28 cellular contexts compared by ENCODE assay signal in genomic region chr5:120082316-120083068, GRCh38.
DNase-seq lines count a peak whose midpoint lies in the region; ATAC-seq and TF ChIP-seq lines count a peak whose summit lies in the region.
"Had no signal": no experiment of that assay in that cellular context is flagged by ENCODE, and none has a peak within 500 bp of the region (broad histone marks: within the 10 kb centered on the region; RNA-seq: fewer than 3 reads in every experiment).

No MANE protein-coding gene starts in this region.

- H3K9me2 ChIP-seq in PC-3 (replicated peaks; ENCODE audit: low read length), result no peaks in the 10 kb centered on the region

- no peaks in the 10 kb centered on the region for H3K27me3 Mint-ChIP-seq in endodermal cell (ENCODE audit: insufficient read depth)
- H3K27me3 Mint-ChIP-seq: activated T-cell treated with anti-CD3 and anti-CD28 coated beads, Interleukin-2, amount 50 U/mL, for 24 hours; CD8-positive, alpha-beta memory T cell; stimulated activated naive B cell treated with anti-CD40 and anti-IgM and Interleukin-4, amounts not matched to agents 10 μg/mL and 1 μg/mL and 100 μg/mL, for 72 hours had no signal

- no peaks in the 10 kb centered on the region for H4K20me1 ChIP-seq in PC-3 (ENCODE audit: low read length)

- H3K9me3 Mint-ChIP-seq in endodermal cell, result no peaks in the 10 kb centered on the region
- H3K9me3 Mint-ChIP-seq: activated T-cell treated with anti-CD3 and anti-CD28 coated beads, Interleukin-2, amount 50 U/mL, for 24 hours; IgD-negative memory B cell; stimulated activated naive B cell treated with anti-CD40 and anti-IgM and Interleukin-4, amounts not matched to agents 10 μg/mL and 1 μg/mL and 100 μg/mL, for 72 hours had no signal

- intact Hi-C loops in PC-3 (cut with micrococcal nuclease), result no loop called here

- no peaks in the 10 kb centered on the region for H3K4me1 ChIP-seq in ACC112 (ENCODE audit: control insufficient read depth, insufficient read depth, low read length, unreplicated experiment)
- no peaks in the 10 kb centered on the region for H3K4me1 ChIP-seq in PC-3 (ENCODE audit: insufficient read depth, low read length)
- no peaks in the 10 kb centered on the region for H3K4me1 ChIP-seq in endodermal cell (ENCODE audit: control insufficient read depth, insufficient read depth, low read length)
- H3K4me1 ChIP-seq: esophagus muscularis mucosa, testis, uterus had no signal

- DNase-seq in PC-3 (peak; percentile 10), endodermal cell (no peak), medulla oblongata (ENCODE audit: extremely low spot score) (no peak), NCI-H510A treated with DMSO at 0.1 percent for 48 hours (lab: John Stamatoyannopoulos, UW) (no peak), cerebellum (ENCODE audit: low spot score) (no peak)
- DNase-seq: activated CD4-positive, CD25-positive, alpha-beta regulatory T cell treated with anti-CD3 and anti-CD28 coated beads, Interleukin-2, amount 50 U/mL, for 72 hours; activated CD8-positive, alpha-beta memory T cell treated with anti-CD3 and anti-CD28 coated beads for 24 hours; activated naive CD4-positive, alpha-beta T cell treated with anti-CD3 and anti-CD28 coated beads, Interleukin-2, amount 50 U/mL, for 16 hours; activated T-cell treated with anti-CD3 and anti-CD28 coated beads, Interleukin-2, amount 50 U/mL, for 24 hours; anterior cingulate cortex; CD8-positive, alpha-beta memory T cell; DND-41; effector CD4-positive, alpha-beta T cell; H7; NCI-H1694; NCI-H2171 treated with DMSO at 0.1 percent for 48 hours; NCI-H526 treated with DMSO at 0.1 percent for 48 hours; small intestine; stimulated activated naive B cell treated with anti-CD40 and anti-IgM and Interleukin-4, amounts not matched to agents 10 μg/mL and 1 μg/mL and 100 μg/mL, for 72 hours; SW 1271; testis; uterus had no signal

- H3K9ac ChIP-seq in PC-3 (ENCODE audit: low read length) (no peak overlapping the region), endodermal cell (ENCODE audit: extremely low read depth, low read length, poor library complexity, severe bottlenecking) (no peak overlapping the region)

- peak overlapping the region; percentile 29 for H2AFZ ChIP-seq in ACC112 (ENCODE audit: low read length, unreplicated experiment)
- H2AFZ ChIP-seq in PC-3 (ENCODE audit: low read length), result no peak overlapping the region

- H3F3A ChIP-seq in PC-3 (ENCODE audit: low read length, unreplicated experiment), result no peaks in the 10 kb centered on the region

- H3K4me3 Mint-ChIP-seq in endodermal cell, result no peak overlapping the region
- H3K4me3 Mint-ChIP-seq: activated T-cell treated with anti-CD3 and anti-CD28 coated beads, Interleukin-2, amount 50 U/mL, for 24 hours; CD8-positive, alpha-beta memory T cell; IgD-negative memory B cell; stimulated activated naive B cell treated with anti-CD40 and anti-IgM and Interleukin-4, amounts not matched to agents 10 μg/mL and 1 μg/mL and 100 μg/mL, for 72 hours had no signal

- H3K27ac ChIP-seq in ACC112 (ENCODE audit: low read depth, low read length) (no peak overlapping the region), PC-3 (ENCODE audit: low read length) (no peak overlapping the region), endodermal cell (ENCODE audit: low read depth, low read length) (no peak overlapping the region)
- H3K27ac ChIP-seq: esophagus muscularis mucosa, testis, uterus had no signal

- POLR2A ChIA-PET in PC-3 (lab: Charles Lee; ENCODE audit: unreplicated experiment), result no interaction called here

- WGBS in endodermal cell (ENCODE audit: insufficient coverage in 1 of 2, insufficient read length in 1 of 2), 2 experiments, result 91 to 94% methylated on average over 3 of the region's 3 CpGs

- H3K4me1 Mint-ChIP-seq in endodermal cell, result peaks cover 10% of the 10 kb centered on the region
- H3K4me1 Mint-ChIP-seq: CD8-positive, alpha-beta memory T cell; IgD-negative memory B cell; stimulated activated naive B cell treated with anti-CD40 and anti-IgM and Interleukin-4, amounts not matched to agents 10 μg/mL and 1 μg/mL and 100 μg/mL, for 72 hours had no signal

- H3K4me3 ChIP-seq in ACC112 (ENCODE audit: low read depth, low read length) (no peak overlapping the region), PC-3 (ENCODE audit: low read length) (no peak overlapping the region), endodermal cell (ENCODE audit: low read length) (no peak overlapping the region)
- H3K4me3 ChIP-seq: esophagus muscularis mucosa, testis, uterus had no signal

- H3K27me3 ChIP-seq in ACC112 (ENCODE audit: insufficient read depth, low read length) (no peaks in the 10 kb centered on the region), PC-3 (ENCODE audit: low read length) (no peaks in the 10 kb centered on the region), endodermal cell (ENCODE audit: control insufficient read depth, insufficient read depth, low read length, poor library complexity, severe bottlenecking) (no peaks in the 10 kb centered on the region)
- H3K27me3 ChIP-seq: esophagus muscularis mucosa, testis, uterus had no signal

- H3K9me3 ChIP-seq in PC-3 (ENCODE audit: low read length) (no peaks in the 10 kb centered on the region), endodermal cell (ENCODE audit: control insufficient read depth, low read length) (no peaks in the 10 kb centered on the region)
- H3K9me3 ChIP-seq: esophagus muscularis mucosa, testis, uterus had no signal

- H3K27ac Mint-ChIP-seq in endodermal cell, result no peak overlapping the region
- H3K27ac Mint-ChIP-seq: activated T-cell treated with anti-CD3 and anti-CD28 coated beads, Interleukin-2, amount 50 U/mL, for 24 hours; CD8-positive, alpha-beta memory T cell; IgD-negative memory B cell; stimulated activated naive B cell treated with anti-CD40 and anti-IgM and Interleukin-4, amounts not matched to agents 10 μg/mL and 1 μg/mL and 100 μg/mL, for 72 hours had no signal

- TF ChIP-seq CTCF in GM12873 (IDR thresholded peaks at IDR 0.05; ENCODE audit: insufficient read depth, low read depth, low read length, missing control alignments), result peak; percentile 6
- peak; percentile 52 for TF ChIP-seq CTCF in PC-3 (conservative IDR thresholded peaks at IDR 0.05; ENCODE audit: low read depth, low read length)
- peak; percentile 50 for TF ChIP-seq CTCF in endodermal cell (conservative IDR thresholded peaks at IDR 0.05)

- peak; percentile 37; the same call in 1 of the 2 replicates for ATAC-seq in PC-3
- no peak for ATAC-seq in HG02970 (IDR thresholded peaks at IDR 0.05; ENCODE audit: low FRiP score, unreplicated experiment)
- ATAC-seq: Right ventricle myocardium inferior; stimulated activated naive B cell treated with anti-CD40 and anti-IgM and Interleukin-4, amounts not matched to agents 10 μg/mL and 1 μg/mL and 100 μg/mL, for 72 hours had no signal

- H3K4me2 ChIP-seq in PC-3 (ENCODE audit: low read length), result no peak overlapping the region

- no peaks in the 10 kb centered on the region for H3K36me3 Mint-ChIP-seq in endodermal cell (ENCODE audit: low read depth)
- H3K36me3 Mint-ChIP-seq: CD8-positive, alpha-beta memory T cell; IgD-negative memory B cell; stimulated activated naive B cell treated with anti-CD40 and anti-IgM and Interleukin-4, amounts not matched to agents 10 μg/mL and 1 μg/mL and 100 μg/mL, for 72 hours had no signal

- H3K79me2 ChIP-seq in ACC112 (ENCODE audit: control insufficient read depth, insufficient read depth, low read length, unreplicated experiment) (no peaks in the 10 kb centered on the region), PC-3 (ENCODE audit: low read length) (no peaks in the 10 kb centered on the region)

- CTCF ChIA-PET in PC-3 (lab: Charles Lee), result no interaction called here

- BruUV-seq in PC-3 (replicated peaks; lab: Mats Ljungman, UMichigan), result no TSS peak

- no peaks in the 10 kb centered on the region for H3K36me3 ChIP-seq in ACC112 (ENCODE audit: insufficient read depth, low read length)
- H3K36me3 ChIP-seq in PC-3 (ENCODE audit: low read depth, low read length), result no peaks in the 10 kb centered on the region
- H3K36me3 ChIP-seq in endodermal cell (ENCODE audit: control insufficient read depth, insufficient read depth, low read length), result no peaks in the 10 kb centered on the region
- H3K36me3 ChIP-seq: esophagus muscularis mucosa, uterus had no signal
